Comparison of ENCODE assay signal across 23 cellular contexts in the genomic region with DNA sequence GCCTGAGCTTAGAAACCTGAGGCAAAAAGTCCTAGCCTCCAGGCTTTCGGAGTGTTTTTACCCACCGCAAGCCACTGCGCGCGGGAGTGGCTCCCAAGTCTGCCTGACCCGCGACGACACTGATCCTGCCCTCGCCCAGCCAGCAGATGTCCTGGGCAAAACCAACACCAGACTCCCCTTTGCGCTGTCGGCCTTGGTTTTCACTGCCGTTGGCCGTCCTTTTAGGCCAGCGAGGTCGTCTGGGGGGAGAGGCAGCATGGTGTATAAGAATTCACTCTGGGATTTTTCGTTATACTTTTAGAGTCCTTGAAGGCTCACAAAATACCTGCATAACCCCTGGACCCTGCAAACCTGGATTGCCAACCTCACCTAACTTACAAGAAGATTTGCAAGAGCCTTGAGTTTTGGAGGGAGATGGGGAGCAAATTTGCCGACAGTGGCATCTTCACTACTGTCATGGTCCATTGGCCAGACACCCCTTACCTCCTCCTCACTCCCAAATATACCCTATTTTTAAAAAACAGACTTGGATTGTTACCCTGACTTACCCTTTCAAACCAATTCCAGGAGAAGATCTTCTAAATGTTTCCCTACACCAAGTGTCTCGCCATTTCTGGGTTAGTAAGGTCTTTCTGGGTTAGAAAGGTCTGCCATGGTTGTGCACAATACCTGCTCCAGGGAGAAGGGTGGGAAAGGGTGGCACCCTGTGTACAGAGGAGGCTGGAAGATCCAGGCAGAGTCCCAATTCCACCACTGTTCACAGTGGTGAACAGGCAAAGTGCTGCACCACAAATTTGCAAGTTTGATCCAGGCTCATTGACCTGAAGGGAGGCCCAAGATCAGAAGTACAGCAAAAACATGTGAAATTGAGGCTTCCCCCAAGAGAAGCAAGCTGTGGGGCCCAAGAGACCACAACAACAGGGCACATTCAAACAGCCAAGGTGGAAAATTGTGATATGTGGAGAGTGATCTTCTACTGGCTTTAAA. TPM values are rescaled to one million over a fixed set of nuclear protein-coding genes. Genes with fewer than 3 reads are reported as not detected.
DNase-seq lines count a peak whose midpoint lies in the region; ATAC-seq, FAIRE-seq and TF ChIP-seq lines count a peak whose summit lies in the region.
"Had no signal": no experiment of that assay in that cellular context is flagged by ENCODE, and none has a peak within 500 bp of the region (broad histone marks: within the 10 kb centered on the region; RNA-seq: fewer than 3 reads in every experiment).

No MANE protein-coding gene starts in this region.

- no peak overlapping the region for H3K4me3 Mint-ChIP-seq in stimulated activated naive B cell treated with anti-CD40 and anti-IgM and Interleukin-4, amounts not matched to agents 10 μg/mL and 1 μg/mL and 100 μg/mL, for 72 hours
- H3K4me3 Mint-ChIP-seq: dendritic cell treated with granulocyte-macrophage colony-stimulating factor and Interleukin-4, amounts not matched to agents 40 ng/mL and 50 ng/mL, for 4 days had no signal

- TF ChIP-seq CTCF in Panc1 (IDR thresholded peaks at IDR 0.05) (no peak), HepG2 (CRISPR knock-in tag; IDR thresholded peaks at IDR 0.05) (peak; percentile 35; the same call in 1 of the 2 replicates)

- peaks cover 5 to 7% of the 10 kb centered on the region in 2 donors for H3K36me3 Mint-ChIP-seq in stimulated activated naive B cell treated with anti-CD40 and anti-IgM and Interleukin-4, amounts not matched to agents 10 μg/mL and 1 μg/mL and 100 μg/mL, for 72 hours

- CTCF ChIA-PET in Panc1 (lab: Charles Lee) (no interaction called here), HepG2 (lab: Yijun Ruan, JAX; ENCODE audit: low intra/inter-chr PET ratio, low total read pairs) (no interaction called here)

- POLR2A ChIA-PET in Panc1 (lab: Charles Lee) (no interaction called here), HepG2 (lab: Yijun Ruan, JAX) (interaction anchor here (0.6 to 9.9 kb wide), 7 partner anchors 46 to 109 kb away, joined by 3 to 142 read pairs (median 37); no protein-coding TSS in a partner anchor)

- H3K4me3 ChIP-seq in Panc1 (ENCODE audit: low read depth in 2 of 2, low read length in 2 of 2) (peak overlapping the region; percentile 73 to 92; a peak in 3 of 4 replicates), HepG2 (replicated peaks in 1 of 3; ENCODE audit: insufficient read depth in 1 of 3, low read depth in 2 of 3, low read length in 3 of 3) (no peak overlapping the region)
- H3K4me3 ChIP-seq: breast epithelium, GM23248, testis had no signal

- H3K4me1 ChIP-seq in Panc1 (ENCODE audit: control insufficient read depth, insufficient read depth, low read length) (peaks cover 45% of the 10 kb centered on the region), HepG2 (ENCODE audit: insufficient read depth, low read length) (peaks cover 62% of the 10 kb centered on the region)

- peak overlapping the region; percentile 62 for H3K27ac Mint-ChIP-seq in stimulated activated naive B cell treated with anti-CD40 and anti-IgM and Interleukin-4, amounts not matched to agents 10 μg/mL and 1 μg/mL and 100 μg/mL, for 72 hours
- H3K27ac Mint-ChIP-seq: dendritic cell treated with granulocyte-macrophage colony-stimulating factor and Interleukin-4, amounts not matched to agents 40 ng/mL and 50 ng/mL, for 4 days had no signal

- FAIRE-seq in HepG2 (lab: Jason Lieb, UNC) = peak; percentile 39
- FAIRE-seq: G401.6, GM19239 had no signal

- H3K9me3 Mint-ChIP-seq in stimulated activated naive B cell treated with anti-CD40 and anti-IgM and Interleukin-4, amounts not matched to agents 10 μg/mL and 1 μg/mL and 100 μg/mL, for 72 hours = peaks cover 2 to 3% of the 10 kb centered on the region in 2 donors
- H3K9me3 Mint-ChIP-seq: dendritic cell treated with granulocyte-macrophage colony-stimulating factor and Interleukin-4, amounts not matched to agents 40 ng/mL and 50 ng/mL, for 4 days had no signal

- peaks cover 6% of the 10 kb centered on the region for H3K36me3 ChIP-seq in Panc1 (ENCODE audit: control insufficient read depth, insufficient read depth, low read length)
- peaks cover 5 to 16% of the 10 kb centered on the region in 2 experiments; a peak in 3 of 5 replicates for H3K36me3 ChIP-seq in HepG2 (replicated peaks in 1 of 2; ENCODE audit: control insufficient read depth in 1 of 2, insufficient read depth in 2 of 2, low read length in 2 of 2)
- H3K36me3 ChIP-seq: breast epithelium, neutrophil had no signal

- no TSS peak for BruUV-seq in Panc1 (replicated peaks; lab: Mats Ljungman, UMichigan)
- no TSS peak for BruUV-seq in HepG2 (replicated peaks; lab: Mats Ljungman, UMichigan)

- in situ Hi-C loops in Panc1 (cut with HindIII; ENCODE audit: low pct_unique_long_range_greater_than_20kb, low sequenced_read_pairs) = no loop called here
- in situ Hi-C loops in HepG2 (cut with HindIII; ENCODE audit: extremely low pct_ligation_motif_present, low pct_unique_long_range_greater_than_20kb) = loop anchor here (5.0 to 10.0 kb wide), 3 partner anchors 68 to 1055 kb away; a partner anchor contains a TSS

- no peak overlapping the region for H3K9ac ChIP-seq in HepG2 (ENCODE audit: insufficient read depth, low read depth, low read length)
- H3K9ac ChIP-seq: GM23248, KMS-11 had no signal

- no peak for TF ChIP-seq RAD21 in HepG2 (CRISPR knock-in tag; IDR thresholded peaks at IDR 0.05)

- TF ChIP-seq POLR2A in HepG2 (IDR thresholded peaks at IDR 0.05; ENCODE audit: insufficient read depth in 1 of 2, low read depth in 2 of 2, low read length in 2 of 2) = peak; percentile 19 to 68; a peak in 3 of 4 replicates

- H2AFZ ChIP-seq in HepG2 (ENCODE audit: low read length) = no peak overlapping the region
- H2AFZ ChIP-seq: GM23248 had no signal

- H3K4me1 Mint-ChIP-seq in stimulated activated naive B cell treated with anti-CD40 and anti-IgM and Interleukin-4, amounts not matched to agents 10 μg/mL and 1 μg/mL and 100 μg/mL, for 72 hours = peaks cover 13 to 35% of the 10 kb centered on the region in 2 donors

- peaks cover 23% of the 10 kb centered on the region; the same call in 1 of the 2 replicates for H4K20me1 ChIP-seq in HepG2 (ENCODE audit: insufficient read depth, low read length)

- H3K27me3 Mint-ChIP-seq in stimulated activated naive B cell treated with anti-CD40 and anti-IgM and Interleukin-4, amounts not matched to agents 10 μg/mL and 1 μg/mL and 100 μg/mL, for 72 hours = peaks cover 69 to 92% of the 10 kb centered on the region in 2 donors

- peak overlapping the region; percentile 89 for H3K27ac ChIP-seq in Panc1 (ENCODE audit: low read length)
- peak overlapping the region; percentile 23 for H3K27ac ChIP-seq in HepG2 (ENCODE audit: extremely low read length, insufficient read depth, low read length)
- H3K27ac ChIP-seq: breast epithelium, epithelial cell of prostate, foreskin keratinocyte, GM23248, KMS-11, neutrophil, testis had no signal

- TF ChIP-seq EP300 in HepG2 (IDR thresholded peaks at IDR 0.05; ENCODE audit: low read depth in 2 of 2, low read length in 2 of 2) (no peak), HepG2 (CRISPR knock-in tag; IDR thresholded peaks at IDR 0.05; ENCODE audit: borderline replicate concordance) (no peak)

- DNase-seq in ELF-1 (ENCODE audit: low read depth, low spot score) = peak; percentile 56
- DNase-seq in Panc1 (ENCODE audit: low read depth, low spot score) = no peak
- peak; percentile 24 for DNase-seq in HepG2 (ENCODE audit: low spot score)
- no peak for DNase-seq in stimulated activated naive B cell treated with anti-CD40 and anti-IgM and Interleukin-4, amounts not matched to agents 10 μg/mL and 1 μg/mL and 100 μg/mL, for 72 hours
- no peak for DNase-seq in NCI-H1417 treated with DMSO at 0.1 percent for 48 hours (lab: John Stamatoyannopoulos, UW)
- no peak for DNase-seq in DMS79 treated with DMSO at 0.1 percent for 48 hours (lab: John Stamatoyannopoulos, UW)
- DNase-seq: foreskin keratinocyte, GM23248, hippocampal formation, islet precursor cell, NCI-H774, right cardiac atrium, T-helper 9 cell, testis had no signal

- H3K4me2 ChIP-seq in HepG2 (ENCODE audit: low read depth, low read length) = peak overlapping the region; percentile 84
- H3K4me2 ChIP-seq: KMS-11 had no signal

- intact Hi-C loops in Panc1 (cut with micrococcal nuclease; ENCODE audit: unreplicated experiment) (loop anchor here (10.0 kb wide), 2 partner anchors 125 to 775 kb away; a partner anchor contains a TSS), HepG2 (cut with micrococcal nuclease; ENCODE audit: unreplicated experiment) (no loop called here)

- H3K27me3 ChIP-seq in Panc1 (ENCODE audit: control insufficient read depth, insufficient read depth, low read length) (no peaks in the 10 kb centered on the region), HepG2 (ENCODE audit: control insufficient read depth in 1 of 2, insufficient read depth in 2 of 2, low read length in 2 of 2) (no peaks in the 10 kb centered on the region; a peak in 1 of 5 replicates)
- H3K27me3 ChIP-seq: testis had no signal

- ATAC-seq in Panc1 (peak; percentile 9; the same call in 1 of the 2 replicates), HepG2 (no peak), GM18858 (IDR thresholded peaks at IDR 0.05; ENCODE audit: unreplicated experiment) (no peak)
- ATAC-seq in stimulated activated naive B cell treated with anti-CD40 and anti-IgM and Interleukin-4, amounts not matched to agents 10 μg/mL and 1 μg/mL and 100 μg/mL, for 72 hours (replicated peaks) = no peak
- ATAC-seq: foreskin keratinocyte, right cardiac atrium had no signal

- peaks cover 76% of the 10 kb centered on the region for H3K79me2 ChIP-seq in HepG2 (ENCODE audit: insufficient read depth, low read length)

- H3K9me3 ChIP-seq in Panc1 (ENCODE audit: control insufficient read depth, insufficient read depth, low read depth, low read length) (no peaks in the 10 kb centered on the region), HepG2 (ENCODE audit: low read length) (no peaks in the 10 kb centered on the region)
- H3K9me3 ChIP-seq: breast epithelium, neutrophil, testis had no signal

- WGBS in HepG2 (ENCODE audit: low lambda C conversion rate) = 94% methylated on average over 18 of the region's 18 CpGs

RNA-seq across cellular contexts. Expression of a gene that starts 4.4 kb away (rescaled TPM):
- total RNA-seq in Panc1 (2021; ENCODE audit: unreplicated experiment) (28.0 TPM), HepG2 (2016; rRNA removed; fragmentation: Illumina TruSeq; extraction: Trizol) (12.2 and 12.7 TPM in 2 replicates)
- polyA plus RNA-seq in Panc1 (2012; ENCODE audit: insufficient read length) = 41.1 TPM
- 4.6 and 4.9 TPM in 2 replicates for total RNA-seq in HepG2 (2016; cell fraction: cytosol; rRNA removed; fragmentation: Illumina TruSeq; extraction: Trizol; ENCODE audit: low read depth)
- total RNA-seq in HepG2 (2016; cell fraction: insoluble cytoplasmic fraction; rRNA removed; fragmentation: Illumina TruSeq; extraction: Trizol) = 10.8 and 13.2 TPM in 2 replicates
- 11.1 and 12.0 TPM in 2 replicates for total RNA-seq in HepG2 (2016; cell fraction: membrane; rRNA removed; fragmentation: Illumina TruSeq; extraction: Trizol)
- total RNA-seq in HepG2 (2016; cell fraction: nucleus; rRNA removed; fragmentation: Illumina TruSeq; extraction: Trizol) = 11.8 and 11.9 TPM in 2 replicates
- polyA plus RNA-seq in HepG2 (2011; rRNA removed) = 8.8 and 12.2 TPM in 2 replicates
- 5.0 and 7.0 TPM in 2 replicates for polyA plus RNA-seq in HepG2 (2011; cell fraction: cytosol; rRNA removed)
- 31.5 and 34.4 TPM in 2 replicates for polyA plus RNA-seq in HepG2 (2011; cell fraction: nucleus; rRNA removed)
- polyA plus RNA-seq in HepG2 (2012) = 33.6 and 38.4 TPM in 2 replicates
- 4.4 TPM in 2 replicates for polyA plus RNA-seq in HepG2 (2016; cell fraction: cytosol; fragmentation: Illumina TruSeq; extraction: Trizol; ENCODE audit: low read depth)
- polyA plus RNA-seq in HepG2 (2016; cell fraction: insoluble cytoplasmic fraction; fragmentation: Illumina TruSeq; extraction: Trizol; ENCODE audit: low read depth) = 22.9 and 28.4 TPM in 2 replicates
- 9.4 and 9.7 TPM in 2 replicates for polyA plus RNA-seq in HepG2 (2016; cell fraction: membrane; fragmentation: Illumina TruSeq; extraction: Trizol; ENCODE audit: low read depth)
- 30.5 and 31.3 TPM in 2 replicates for polyA plus RNA-seq in HepG2 (2016; cell fraction: nucleus; fragmentation: Illumina TruSeq; extraction: Trizol; ENCODE audit: insufficient read depth, low read depth)
- polyA minus RNA-seq in HepG2 (2011; rRNA and poly(A)+ RNA removed; ENCODE audit: low replicate concordance) = 12.8 TPM in 1 of 2 replicates, not detected in the other
- polyA minus RNA-seq in HepG2 (2011; cell fraction: cytosol; rRNA and poly(A)+ RNA removed) = 12.6 and 15.2 TPM in 2 replicates
- 6.7 and 9.3 TPM in 2 replicates for polyA minus RNA-seq in HepG2 (2011; cell fraction: nucleus; rRNA and poly(A)+ RNA removed)
- total RNA-seq: activated CD8-positive, alpha-beta memory T cell treated with anti-CD3 and anti-CD28 coated beads for 36 hours; breast epithelium; GM23248; right cardiac atrium had no signal
- polyA plus RNA-seq: GM23248, right cardiac atrium had no signal

Comparison
In these comparisons a context has a peak if more than half of its experiments do, and no peak if none do; other contexts are left out.
1. DNase-seq: peak in ELF-1 (single experiment) and HepG2 (single experiment); none in Panc1 (single experiment), stimulated activated naive B cell treated with anti-CD40 and anti-IgM and Interleukin-4, amounts not matched to agents 10 μg/mL and 1 μg/mL and 100 μg/mL, for 72 hours (single experiment), NCI-H1417 treated with DMSO at 0.1 percent for 48 hours (single experiment) and DMS79 treated with DMSO at 0.1 percent for 48 hours (single experiment).
2. H3K4me3 ChIP-seq: peak in Panc1 (2 of 2); none in HepG2 (0 of 3).